In genomic region chr2:54570321-54570881, GRCh38 we compare ENCODE assay signal across 8 cellular contexts.
A peak's percentile ranks its signal among the peaks of the same experiment; 100 is the strongest.
DNase-seq lines count a peak whose midpoint lies in the region; ATAC-seq, FAIRE-seq and TF ChIP-seq lines count a peak whose summit lies in the region.

No MANE protein-coding gene starts in this region.

- H3K4me3 ChIP-seq in muscle layer of colon (ENCODE audit: low read depth in 1 of 2, low read length in 2 of 2) (no peak overlapping the region), mesendoderm (ENCODE audit: low read length) (no peak overlapping the region)

- peaks cover 4% of the 10 kb centered on the region for H3K36me3 ChIP-seq in muscle layer of colon (ENCODE audit: insufficient read depth, low read length)
- no peaks in the 10 kb centered on the region for H3K36me3 ChIP-seq in mesendoderm (ENCODE audit: control insufficient read depth, insufficient read depth, low read length)

- peak overlapping the region; percentile 39 for H3K27ac ChIP-seq in muscle layer of colon (ENCODE audit: low read depth, low read length)
- no peak overlapping the region for H3K27ac ChIP-seq in mesendoderm (ENCODE audit: low read depth, low read length)

- peak overlapping the region; percentile 78 for H3K4me3 Mint-ChIP-seq in stimulated activated naive CD8-positive, alpha-beta T cell treated with anti-CD3 and anti-CD28 coated beads, Interleukin-15, Interleukin-2, amounts not matched to agents 100 ng/mL and 50 ng/mL, for 24 hours
- H3K4me3 Mint-ChIP-seq in brain = peak overlapping the region in 4 of 5 experiments; percentile 13 to 41 (median 24)

- H3K4me1 Mint-ChIP-seq in stimulated activated naive CD8-positive, alpha-beta T cell treated with anti-CD3 and anti-CD28 coated beads, Interleukin-15, Interleukin-2, amounts not matched to agents 100 ng/mL and 50 ng/mL, for 24 hours (ENCODE audit: low read depth) = peaks cover 95% of the 10 kb centered on the region
- peaks cover 76% of the 10 kb centered on the region for H3K4me1 Mint-ChIP-seq in brain

- no peak overlapping the region for H2BK15ac ChIP-seq in mesendoderm (replicated peaks; ENCODE audit: low read depth)

- H3K79me1 ChIP-seq in mesendoderm (ENCODE audit: low read length) = peaks cover 24% of the 10 kb centered on the region

- H3K79me2 ChIP-seq in mesendoderm (ENCODE audit: control insufficient read depth, insufficient read depth, low read length) = peaks cover 78% of the 10 kb centered on the region

- no peak overlapping the region for H3K4ac ChIP-seq in mesendoderm (ENCODE audit: low read depth, low read length)

- no peaks in the 10 kb centered on the region for H3K27me3 Mint-ChIP-seq in stimulated activated naive CD8-positive, alpha-beta T cell treated with anti-CD3 and anti-CD28 coated beads, Interleukin-15, Interleukin-2, amounts not matched to agents 100 ng/mL and 50 ng/mL, for 24 hours
- H3K27me3 Mint-ChIP-seq in brain = peaks cover 4% of the 10 kb centered on the region

- peaks cover 57% of the 10 kb centered on the region for H3K4me1 ChIP-seq in muscle layer of colon (ENCODE audit: insufficient read depth, low read length)
- peaks cover 30% of the 10 kb centered on the region for H3K4me1 ChIP-seq in mesendoderm (ENCODE audit: control insufficient read depth, low read depth, low read length)

- no peak overlapping the region for H2AK5ac ChIP-seq in mesendoderm (ENCODE audit: low read length)

- ATAC-seq in stimulated activated naive CD8-positive, alpha-beta T cell treated with anti-CD3 and anti-CD28 coated beads, Interleukin-15, Interleukin-2, amounts not matched to agents 100 U/mL and 50 U/mL, for 24 hours = no peak
- ATAC-seq in GM19324 (IDR thresholded peaks at IDR 0.05; ENCODE audit: low FRiP score, unreplicated experiment) = no peak

- no peak overlapping the region for H2BK5ac ChIP-seq in mesendoderm (ENCODE audit: low read length)

- peak overlapping the region; percentile 98 for H3K27ac Mint-ChIP-seq in stimulated activated naive CD8-positive, alpha-beta T cell treated with anti-CD3 and anti-CD28 coated beads, Interleukin-15, Interleukin-2, amounts not matched to agents 100 ng/mL and 50 ng/mL, for 24 hours
- peak overlapping the region; percentile 62 to 91 (median 75) for H3K27ac Mint-ChIP-seq in brain

- WGBS in mesendoderm (ENCODE audit: extremely low coverage, insufficient coverage, low lambda C conversion rate) = no CpG with 5 or more reads among the region's 5 CpGs

- H2BK120ac ChIP-seq in mesendoderm (ENCODE audit: low read depth, low read length) = no peak overlapping the region

- H3K9ac ChIP-seq in muscle layer of colon (ENCODE audit: low read length) (no peak overlapping the region), mesendoderm (ENCODE audit: low read length) (no peak overlapping the region)

- H3K27me3 ChIP-seq in muscle layer of colon (ENCODE audit: control insufficient read depth in 1 of 2, insufficient read depth in 2 of 2, low read length in 2 of 2) = no peaks in the 10 kb centered on the region
- H3K27me3 ChIP-seq in mesendoderm (ENCODE audit: insufficient read depth, low read length, poor library complexity) = no peaks in the 10 kb centered on the region

- H3K4me2 ChIP-seq in mesendoderm (ENCODE audit: low read length) = no peak overlapping the region

- H3K23ac ChIP-seq in mesendoderm (ENCODE audit: low read length) = no peak overlapping the region

- H4K5ac ChIP-seq in mesendoderm (ENCODE audit: low read length) = no peak overlapping the region

- H3K18ac ChIP-seq in mesendoderm (ENCODE audit: low read length) = no peak overlapping the region

- H3K9me3 ChIP-seq in muscle layer of colon (ENCODE audit: low read length) = no peaks in the 10 kb centered on the region

- H3K36me3 Mint-ChIP-seq in stimulated activated naive CD8-positive, alpha-beta T cell treated with anti-CD3 and anti-CD28 coated beads, Interleukin-15, Interleukin-2, amounts not matched to agents 100 ng/mL and 50 ng/mL, for 24 hours (ENCODE audit: low read depth) = peaks cover 4% of the 10 kb centered on the region
- H3K36me3 Mint-ChIP-seq in brain = peaks cover 8% of the 10 kb centered on the region

- H3K56ac ChIP-seq in mesendoderm (ENCODE audit: low read length) = no peak overlapping the region

- no peaks in the 10 kb centered on the region for H3K9me3 Mint-ChIP-seq in stimulated activated naive CD8-positive, alpha-beta T cell treated with anti-CD3 and anti-CD28 coated beads, Interleukin-15, Interleukin-2, amounts not matched to agents 100 ng/mL and 50 ng/mL, for 24 hours
- no peaks in the 10 kb centered on the region for H3K9me3 Mint-ChIP-seq in brain

- FAIRE-seq in H54 (lab: Jason Lieb, UNC) = no peak

- no peak for TF ChIP-seq CTCF in brain (conservative IDR thresholded peaks at IDR 0.05)

- TF ChIP-seq POLR2A in H54 (IDR thresholded peaks at IDR 0.05; ENCODE audit: low read depth, low read length) = no peak

- no peak overlapping the region for H4K8ac ChIP-seq in mesendoderm (ENCODE audit: low read depth, low read length)

- no peak for DNase-seq in stimulated activated naive CD8-positive, alpha-beta T cell treated with anti-CD3 and anti-CD28 coated beads, Interleukin-15, Interleukin-2, amounts not matched to agents 100 U/mL and 50 U/mL, for 24 hours
- DNase-seq in H54 (ENCODE audit: insufficient read length, low spot score) = no peak
- DNase-seq in activated CD8-positive, alpha-beta memory T cell treated with anti-CD3 and anti-CD28 coated beads, Interleukin-2, amount 50 U/mL, for 48 hours = no peak
- no peak for DNase-seq in mesendoderm
